Comparison of ENCODE assay signal across 32 cellular contexts in the genomic region with DNA sequence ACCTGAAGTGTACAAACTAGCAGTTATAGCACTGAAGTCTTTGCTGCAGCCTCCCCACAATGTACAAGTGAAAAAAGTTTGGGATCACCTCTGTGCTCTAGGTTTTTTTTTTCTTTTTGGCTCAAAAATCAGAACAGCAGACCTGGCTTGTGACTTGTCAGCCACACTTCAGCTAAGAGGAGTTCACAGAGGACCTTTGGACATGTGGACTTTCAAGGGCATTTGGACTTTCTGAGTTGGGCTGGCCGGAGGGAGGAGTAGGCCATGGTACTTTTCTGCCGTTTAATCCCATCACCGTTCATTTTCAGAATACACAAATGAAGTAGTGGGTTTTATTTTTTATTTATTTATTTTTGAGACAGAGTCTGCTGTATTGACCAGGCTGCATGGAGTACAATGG. TPM values are rescaled to one million over a fixed set of nuclear protein-coding genes. Genes with fewer than 3 reads are reported as not detected.
"Had no signal": no experiment of that assay in that cellular context is flagged by ENCODE, and none has a peak within 500 bp of the region (broad histone marks: within the 10 kb centered on the region; RNA-seq: fewer than 3 reads in every experiment).

No MANE protein-coding gene starts in this region.

- DNase-seq: activated B cell treated with CpG ODN at 0.5 μM for 24 hours; activated CD4-positive, alpha-beta memory T cell treated with anti-CD3 and anti-CD28 coated beads, Interleukin-2, amount 10 ng/mL, durations not matched to agents 7 days and 5 days; activated CD4-positive, alpha-beta T cell treated with anti-CD3 and anti-CD28 coated beads for 48 hours; activated CD4-positive, CD25-positive, alpha-beta regulatory T cell treated with anti-CD3 and anti-CD28 coated beads, Interleukin-2, amount 50 U/mL, for 72 hours; activated CD8-positive, alpha-beta memory T cell treated with anti-CD3 and anti-CD28 coated beads for 24 hours; activated CD8-positive, alpha-beta memory T cell treated with anti-CD3 and anti-CD28 coated beads, Interleukin-2, amount 10 ng/mL, durations not matched to agents 7 days and 5 days; activated CD8-positive, alpha-beta memory T cell treated with anti-CD3 and anti-CD28 coated beads, Interleukin-2, amount 50 U/mL, for 48 hours; activated effector memory CD4-positive, alpha-beta T cell treated with Interleukin-2 at 50 U/mL for 16 hours; activated naive CD4-positive, alpha-beta T cell; activated naive CD4-positive, alpha-beta T cell treated with anti-CD3 and anti-CD28 coated beads, Interleukin-2, amount 50 U/mL, for 16 hours; activated naive CD8-positive, alpha-beta T cell treated with anti-CD3 and anti-CD28 coated beads for 36 hours; activated T-cell treated with anti-CD3 and anti-CD28 coated beads, Interleukin-2, amount 50 U/mL, for 48 hours; amniotic stem cell; aorta; brain microvascular endothelial cell; Karpas-422; KBM-7; NCI-H1105; NCI-H1417 treated with DMSO at 0.1 percent for 48 hours; NCI-H1694; NCI-H1930; NCI-H345; NCI-H524 treated with DMSO at 0.1 percent for 48 hours; PC-3; RPMI8226; SW 1271; T-helper 1 cell; T-helper 2 cell; T-helper 9 cell had no signal

- H3K27me3 ChIP-seq: brain microvascular endothelial cell, Peyer's patch had no signal

- H3K4me3 ChIP-seq: Peyer's patch had no signal

- H3K36me3 ChIP-seq: brain microvascular endothelial cell, Peyer's patch had no signal

- H3K27ac ChIP-seq: brain microvascular endothelial cell, Peyer's patch, VCaP had no signal

- H3K4me1 ChIP-seq: Peyer's patch had no signal

- H3K9me3 ChIP-seq: Peyer's patch had no signal

- ATAC-seq: activated CD8-positive, alpha-beta memory T cell treated with anti-CD3 and anti-CD28 coated beads, Interleukin-2, amount 10 ng/mL, durations not matched to agents 7 days and 5 days; PC-3 had no signal

RNA-seq across cellular contexts. Expression of a gene that starts 21.9 kb away (rescaled TPM):
- total RNA-seq: NCI-H460 had no signal
